ENCODE assay signal across 8 cellular contexts in the genomic region with DNA sequence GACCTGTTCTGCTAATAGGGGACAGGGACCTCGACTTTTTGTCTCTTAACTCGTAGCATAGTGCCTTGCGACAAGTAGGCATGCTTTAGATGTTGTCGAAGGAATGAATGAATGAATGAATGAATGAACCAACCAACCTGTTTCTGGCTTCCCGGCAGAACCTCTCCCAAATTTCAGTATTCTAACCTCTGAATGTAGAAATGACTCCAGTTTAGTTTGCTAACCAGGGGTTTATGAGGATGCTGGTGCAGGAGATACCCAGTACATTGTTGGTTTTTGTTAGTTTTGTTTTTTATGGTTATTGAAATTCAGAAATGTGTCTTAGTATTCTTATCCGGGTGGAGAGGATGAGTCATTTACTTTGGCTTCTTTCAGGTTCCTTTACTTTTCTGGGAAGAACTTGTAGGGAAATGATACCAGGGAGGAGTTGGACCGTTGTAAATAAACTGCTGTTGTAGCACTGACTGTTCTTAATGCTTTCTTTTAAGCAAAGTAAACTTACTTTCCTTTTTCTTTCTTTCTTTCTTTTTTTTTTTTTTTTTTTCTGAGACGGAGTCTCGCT. TPM values are rescaled to one million over a fixed set of nuclear protein-coding genes. Genes with fewer than 3 reads are reported as not detected.
DNase-seq lines count a peak whose midpoint lies in the region; ATAC-seq and TF ChIP-seq lines count a peak whose summit lies in the region.

No MANE protein-coding gene starts in this region.

- H3K9me3 ChIP-seq in right atrium auricular region: no peaks in the 10 kb centered on the region
- H3K9me3 ChIP-seq in spleen: no peaks in the 10 kb centered on the region

- H3K4me1 ChIP-seq in right atrium auricular region: peaks cover 0 to 14% of the 10 kb centered on the region in 2 donors
- peaks cover 0 to 21% (median 14%) of the 10 kb centered on the region in 6 donors for H3K4me1 ChIP-seq in spleen

- H3K27me3 ChIP-seq in H7 (ENCODE audit: control insufficient read depth, insufficient read depth, low read length) (no peaks in the 10 kb centered on the region), right atrium auricular region (no peaks in the 10 kb centered on the region), spleen (replicated peaks in 1 of 7) (peaks cover 0 to 7% (median 0%) of the 10 kb centered on the region in 7 donors)

- 67 to 74% (median 72%) methylated on average over 8 to 9 of the region's 9 CpGs for WGBS in spleen, 5 donors

- peak overlapping the region; percentile 50; the same call in 1 of the 2 replicates for H3K4me3 ChIP-seq in H7 (ENCODE audit: insufficient read depth, low read depth, low read length)
- peak overlapping the region; percentile 66 to 67 for H3K4me3 ChIP-seq in right atrium auricular region
- peak overlapping the region; percentile 55 to 83 (median 64) for H3K4me3 ChIP-seq in spleen

- DNase-seq in H7 (no peak), right atrium auricular region (ENCODE audit: low spot score) (no peak), spleen (no peak), NCI-H2171 (lab: John Stamatoyannopoulos, UW) (no peak), head of caudate nucleus (no peak)
- DNase-seq in stimulated activated CD4-positive, alpha-beta T cell treated with anti-CD3 and anti-CD28 coated beads, Interleukin-4, amount 100 ng/mL, for 1 hour: no peak

- H3K27ac ChIP-seq in VCaP (peak overlapping the region; percentile 70), right atrium auricular region (no peak overlapping the region), spleen (peak overlapping the region in 3 of 8 donors; percentile 74 to 82 (median 80))

- no peak for ATAC-seq in HG03342 (IDR thresholded peaks at IDR 0.05; ENCODE audit: unreplicated experiment)

- H3K36me3 ChIP-seq in H7 (replicated peaks; ENCODE audit: control insufficient read depth, insufficient read depth, low read length): no peaks in the 10 kb centered on the region
- H3K36me3 ChIP-seq in right atrium auricular region: no peaks in the 10 kb centered on the region
- H3K36me3 ChIP-seq in spleen: peaks cover 0 to 6% (median 0%) of the 10 kb centered on the region in 6 donors

- TF ChIP-seq CTCF in VCaP (conservative IDR thresholded peaks at IDR 0.05) (no peak), right atrium auricular region (IDR thresholded peaks at IDR 0.05) (no peak), spleen (IDR thresholded peaks at IDR 0.05 in 8 of 11, conservative IDR thresholded peaks at IDR 0.05 in 3 of 11) (no peak)

- TF ChIP-seq POLR2A in spleen (IDR thresholded peaks at IDR 0.05): no peak

- intact Hi-C loops in spleen (cut with DNase I; ENCODE audit: low total_unique reads): no loop called here
- intact Hi-C loops in head of caudate nucleus (cut with DNase I): no loop called here

RNA-seq across cellular contexts. Expression of gene EHHADH, which starts 29.6 kb away (rescaled TPM):
- total RNA-seq in H7 (2014; rRNA removed; shearing (Covaris generic)): 0.63 and 1.0 TPM in 2 replicates
- total RNA-seq in right atrium auricular region (10 to 100 TPM in 1 of 2 donors, 1 to 10 TPM in 1; 3.6 to 24.3 TPM), spleen (10 to 100 TPM in 4 of 7 donors, 1 to 10 TPM in 3; 3.9 to 18.9 (median 10.1) TPM)
- polyA plus RNA-seq in spleen: 1 to 10 TPM; 1.3 to 2.5 (median 1.8) TPM
